12 cellular contexts compared by ENCODE assay signal in the genomic region with DNA sequence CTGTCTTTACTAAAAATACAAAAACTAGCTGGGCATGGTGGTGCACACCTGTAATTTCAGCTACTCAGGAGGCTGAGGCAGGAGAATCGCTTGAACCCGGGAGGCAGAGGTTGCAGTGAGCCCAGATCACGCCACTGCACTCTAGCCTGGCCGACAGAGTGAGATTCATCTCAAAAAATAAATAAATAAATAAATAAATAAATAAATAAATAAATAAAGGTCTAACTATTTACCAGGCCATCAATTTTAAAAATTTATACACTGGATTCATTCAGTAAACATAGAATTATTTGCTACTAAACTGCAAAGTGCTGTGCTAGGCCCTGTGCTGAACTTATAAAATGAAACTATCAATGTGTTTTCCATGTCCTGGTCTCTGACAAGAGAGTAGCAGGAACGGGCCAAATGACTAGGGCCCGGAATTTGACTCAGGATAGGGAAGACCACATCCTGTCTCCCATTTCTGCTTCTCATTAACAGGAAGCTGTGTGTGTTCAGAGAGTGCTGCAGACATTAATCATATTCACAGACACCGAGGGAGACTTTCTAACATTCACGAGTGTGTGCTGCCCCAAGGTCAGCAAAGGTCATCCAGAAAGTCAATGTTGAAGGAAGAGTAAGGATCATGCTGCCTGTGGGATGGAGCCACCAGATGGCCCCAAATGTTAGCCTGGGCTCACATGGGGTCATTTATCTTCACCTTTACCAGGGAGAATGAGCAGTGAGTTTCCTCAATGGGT.
A peak's percentile ranks its signal among the peaks of the same experiment; 100 is the strongest.
DNase-seq lines count a peak whose midpoint lies in the region; ATAC-seq, FAIRE-seq and TF ChIP-seq lines count a peak whose summit lies in the region.
"Had no signal": no experiment of that assay in that cellular context is flagged by ENCODE, and none has a peak within 500 bp of the region (broad histone marks: within the 10 kb centered on the region; RNA-seq: fewer than 3 reads in every experiment).

No MANE protein-coding gene starts in this region.

- no peak overlapping the region for H3K4me3 ChIP-seq in neural progenitor cell
- no peak overlapping the region for H3K4me3 ChIP-seq in HAP-1
- H3K4me3 ChIP-seq: coronary artery had no signal

- H3K27me3 ChIP-seq in neural progenitor cell: no peaks in the 10 kb centered on the region
- no peaks in the 10 kb centered on the region; the same call in 1 of the 2 replicates for H3K27me3 ChIP-seq in HAP-1 (ENCODE audit: low read depth)

- H3K9me3 ChIP-seq in neural progenitor cell (ENCODE audit: low read depth) (no peaks in the 10 kb centered on the region), HAP-1 (no peaks in the 10 kb centered on the region)

- no peaks in the 10 kb centered on the region for H4K20me1 ChIP-seq in neural progenitor cell (ENCODE audit: low read depth)

- H3K36me3 ChIP-seq in neural progenitor cell: no peaks in the 10 kb centered on the region
- no peaks in the 10 kb centered on the region for H3K36me3 ChIP-seq in HAP-1 (replicated peaks)

- no peaks in the 10 kb centered on the region for H3F3A ChIP-seq in neural progenitor cell (ENCODE audit: low read depth)

- in situ Hi-C loops in HAP-1 (cut with MboI; ENCODE audit: low sequenced_read_pairs): no loop called here

- no peak for TF ChIP-seq CTCF in neural progenitor cell (IDR thresholded peaks at IDR 0.05)

- no peaks in the 10 kb centered on the region for H3K36me3 Mint-ChIP-seq in neural progenitor cell
- H3K36me3 Mint-ChIP-seq: memory B cell had no signal

- H3K79me2 ChIP-seq in neural progenitor cell (ENCODE audit: low read depth): no peaks in the 10 kb centered on the region

- peaks cover 20% of the 10 kb centered on the region for H3K9me3 Mint-ChIP-seq in neural progenitor cell
- H3K9me3 Mint-ChIP-seq: memory B cell had no signal

- H3K4me2 ChIP-seq in neural progenitor cell: no peak overlapping the region

- H3K4me1 Mint-ChIP-seq in neural progenitor cell: peaks cover 12% of the 10 kb centered on the region

- no peak for ATAC-seq in HG03571 (IDR thresholded peaks at IDR 0.05; ENCODE audit: unreplicated experiment)

- FAIRE-seq in RCC 7860 (lab: Jason Lieb, UNC): peak; percentile 99

- DNase-seq in DMS153 (lab: John Stamatoyannopoulos, UW) (peak; percentile 39), DMS153 treated with DMSO at 0.1 percent for 48 hours (lab: John Stamatoyannopoulos, UW; ENCODE audit: unreplicated experiment) (no peak), RCC 7860 (ENCODE audit: low spot score) (peak; percentile 99), dermis microvascular lymphatic vessel endothelial cell (ENCODE audit: low read depth in 2 of 2) (peak; percentile 61 to 89), neural progenitor cell (ENCODE audit: low spot score) (no peak), putamen (ENCODE audit: low spot score) (no peak), HAP-1 (ENCODE audit: low spot score in 2 of 2) (no peak)
- DNase-seq: NCI-H1930 had no signal

- H3K4me1 ChIP-seq in neural progenitor cell (no peaks in the 10 kb centered on the region), HAP-1 (no peaks in the 10 kb centered on the region)

- H3K27ac ChIP-seq in neural progenitor cell: no peak overlapping the region
- H3K27ac ChIP-seq: 22Rv1, coronary artery had no signal

- H2AFZ ChIP-seq in neural progenitor cell (replicated peaks): no peak overlapping the region

- H3K27ac Mint-ChIP-seq in neural progenitor cell: peak overlapping the region; percentile 57
- H3K27ac Mint-ChIP-seq: memory B cell had no signal

- H3K9ac ChIP-seq in neural progenitor cell: no peak overlapping the region

- H3K4me3 Mint-ChIP-seq in neural progenitor cell: no peak overlapping the region
- H3K4me3 Mint-ChIP-seq: memory B cell had no signal

- H3K27me3 Mint-ChIP-seq in neural progenitor cell (ENCODE audit: insufficient read depth, low read depth): peaks cover 4% of the 10 kb centered on the region

Comparison
In these comparisons a context has a peak if more than half of its experiments do, and no peak if none do; other contexts are left out.
1. DNase-seq: peak in DMS153 (single experiment), RCC 7860 (single experiment) and dermis microvascular lymphatic vessel endothelial cell (2 of 2); none in DMS153 treated with DMSO at 0.1 percent for 48 hours (single experiment), neural progenitor cell (single experiment), putamen (single experiment) and HAP-1 (0 of 2).